Comparison of ENCODE assay signal across 1 cellular context in the genomic region with DNA sequence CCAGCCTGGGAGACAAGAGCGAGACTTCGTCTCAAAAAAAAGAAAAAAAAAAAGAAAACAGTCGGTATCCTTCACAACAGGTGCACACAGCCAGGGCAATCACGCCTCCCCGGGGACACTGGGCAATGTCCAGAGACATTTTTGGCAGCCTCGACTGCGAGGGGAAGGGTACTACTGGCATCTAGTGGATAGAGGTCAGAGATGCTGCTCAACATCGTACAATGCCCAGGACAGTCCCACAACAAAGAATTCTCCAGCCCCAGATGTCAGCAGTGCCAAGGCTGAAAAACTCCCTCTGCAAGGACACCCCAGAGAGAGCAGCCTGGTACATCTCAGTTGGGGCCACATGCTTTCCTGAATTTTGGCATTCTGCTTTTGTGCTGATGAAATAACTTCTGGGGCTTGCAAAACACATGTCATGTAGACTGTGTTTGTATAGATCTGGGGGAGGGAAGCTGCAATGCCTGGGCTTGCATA.
TF ChIP-seq lines count a peak whose summit lies in the region.

No MANE protein-coding gene starts in this region.

TF ChIP-seq in H1, 55 proteins besides CTCF, POLR2A, EP300 and RAD21 (continued from another document):
- TF ChIP-seq NANOG (IDR thresholded peaks at IDR 0.05; ENCODE audit: insufficient read depth, low read depth, low read length, poor library complexity, severe bottlenecking) (no peak), TEAD4 (IDR thresholded peaks at IDR 0.05; ENCODE audit: low read depth, low read length) (no peak)
TF ChIP-seq in H1: peak in this region for 0.
